ENCODE assay signal across 19 cellular contexts in genomic region chr20:22437354-22437753, GRCh38.
DNase-seq lines count a peak whose midpoint lies in the region; ATAC-seq and TF ChIP-seq lines count a peak whose summit lies in the region.
"Had no signal": no experiment of that assay in that cellular context is flagged by ENCODE, and none has a peak within 500 bp of the region (broad histone marks: within the 10 kb centered on the region; RNA-seq: fewer than 3 reads in every experiment).

No MANE protein-coding gene starts in this region.

- H3K27ac Mint-ChIP-seq in natural killer cell treated with Interleukin-12 subunit alpha and Interleukin-12 subunit beta and Interleukin-15 and Interleukin-18, amount 100 ng/mL, for 72 hours = no peak overlapping the region
- H3K27ac Mint-ChIP-seq: B cell; CD14-positive monocyte; CD4-positive, alpha-beta T cell; CD8-positive, alpha-beta memory T cell had no signal

- no peak overlapping the region for H3K4me3 Mint-ChIP-seq in natural killer cell treated with Interleukin-12 subunit alpha and Interleukin-12 subunit beta and Interleukin-15 and Interleukin-18, amount 100 ng/mL, for 72 hours
- H3K4me3 Mint-ChIP-seq: B cell; CD14-positive monocyte; CD4-positive, alpha-beta T cell; CD8-positive, alpha-beta memory T cell had no signal

- H3K9me3 ChIP-seq in liver (ENCODE audit: control insufficient read depth in 4 of 4, low read length in 3 of 4) = peaks cover 0 to 2% (median 0%) of the 10 kb centered on the region in 4 donors
- H3K9me3 ChIP-seq in upper lobe of right lung = no peaks in the 10 kb centered on the region

- peaks cover 1 to 8% (median 2%) of the 10 kb centered on the region in 4 donors for H3K4me1 ChIP-seq in liver (ENCODE audit: control insufficient read depth in 4 of 4, insufficient read depth in 4 of 4, low read length in 3 of 4)
- H3K4me1 ChIP-seq in upper lobe of right lung = no peaks in the 10 kb centered on the region
- H3K4me1 ChIP-seq: BLaER1 treated with 17β-estradiol and CSF1 and Interleukin-3, amounts not matched to agents 10 nM and 100 nM had no signal

- H3K27ac ChIP-seq in liver (ENCODE audit: low read depth in 1 of 2, low read length in 2 of 2) (no peak overlapping the region), upper lobe of right lung (no peak overlapping the region)
- H3K27ac ChIP-seq: BLaER1 treated with 17β-estradiol and CSF1 and Interleukin-3, amounts not matched to agents 10 nM and 100 nM; GM23248 had no signal

- H3K9ac ChIP-seq in liver (ENCODE audit: low read depth in 1 of 2, low read length in 2 of 2) = no peak overlapping the region
- H3K9ac ChIP-seq: BLaER1 treated with 17β-estradiol and CSF1 and Interleukin-3, amounts not matched to agents 10 nM and 100 nM; GM23248 had no signal

- no peak for TF ChIP-seq RAD21 in liver (IDR thresholded peaks at IDR 0.05)

- intact Hi-C loops in upper lobe of right lung (cut with DNase I) = no loop called here

- H3K27me3 Mint-ChIP-seq in natural killer cell treated with Interleukin-12 subunit alpha and Interleukin-12 subunit beta and Interleukin-15 and Interleukin-18, amount 100 ng/mL, for 72 hours = peaks cover 0 to 6% of the 10 kb centered on the region in 2 donors
- H3K27me3 Mint-ChIP-seq: CD4-positive, alpha-beta T cell; CD8-positive, alpha-beta memory T cell had no signal

- DNase-seq in left lobe of liver (ENCODE audit: low spot score) (no peak), upper lobe of right lung (no peak), activated gamma-delta T cell treated with Interleukin-2 at 50 U/mL for 16 hours (no peak)
- DNase-seq in natural killer cell treated with Interleukin-12 subunit alpha and Interleukin-12 subunit beta and Interleukin-15 and Interleukin-18, amount 100 ng/mL, for 72 hours (ENCODE audit: low spot score) = no peak
- DNase-seq in activated effector memory CD4-positive, alpha-beta T cell treated with anti-CD3 and anti-CD28 coated beads, Interleukin-2, amount 50 U/mL, for 16 hours = no peak
- DNase-seq: CD4-positive, alpha-beta T cell; CD8-positive, alpha-beta memory T cell; DMS 273 treated with DMSO at 0.1 percent for 48 hours; DMS79; EL; GDM1; GM23248; H7; HCEC 1CT had no signal

- no peaks in the 10 kb centered on the region for H3K27me3 ChIP-seq in liver (ENCODE audit: control insufficient read depth in 4 of 4, insufficient read depth in 4 of 4, low read length in 3 of 4)
- H3K27me3 ChIP-seq in upper lobe of right lung = no peaks in the 10 kb centered on the region
- H3K27me3 ChIP-seq: BLaER1 treated with 17β-estradiol and CSF1 and Interleukin-3, amounts not matched to agents 10 nM and 100 nM had no signal

- ATAC-seq in left lobe of liver (peak; percentile 69), upper lobe of right lung (peak; percentile 78)
- ATAC-seq in natural killer cell treated with Interleukin-12 subunit alpha and Interleukin-12 subunit beta and Interleukin-15 and Interleukin-18, amount 100 ng/mL, for 72 hours = no peak
- ATAC-seq: GM12878 had no signal

- no peak overlapping the region for H3K4me3 ChIP-seq in liver (ENCODE audit: low read depth in 1 of 3, low read length in 3 of 3)
- H3K4me3 ChIP-seq in upper lobe of right lung = no peak overlapping the region
- H3K4me3 ChIP-seq: BLaER1 treated with 17β-estradiol and CSF1 and Interleukin-3, amounts not matched to agents 10 nM and 100 nM; GM12878; GM23248 had no signal

- H3K9me3 Mint-ChIP-seq in natural killer cell treated with Interleukin-12 subunit alpha and Interleukin-12 subunit beta and Interleukin-15 and Interleukin-18, amount 100 ng/mL, for 72 hours = peaks cover 6% of the 10 kb centered on the region
- H3K9me3 Mint-ChIP-seq: CD4-positive, alpha-beta T cell had no signal

- H3K36me3 Mint-ChIP-seq in natural killer cell treated with Interleukin-12 subunit alpha and Interleukin-12 subunit beta and Interleukin-15 and Interleukin-18, amount 100 ng/mL, for 72 hours = no peaks in the 10 kb centered on the region
- H3K36me3 Mint-ChIP-seq: CD14-positive monocyte; CD8-positive, alpha-beta memory T cell had no signal

- 99% methylated on average over 1 of the region's 1 CpG for WGBS in liver

- H3K36me3 ChIP-seq in liver (ENCODE audit: control insufficient read depth in 4 of 4, insufficient read depth in 3 of 4, low read depth in 1 of 4, low read length in 3 of 4) (no peaks in the 10 kb centered on the region), upper lobe of right lung (no peaks in the 10 kb centered on the region)
- H3K36me3 ChIP-seq: BLaER1 treated with 17β-estradiol and CSF1 and Interleukin-3, amounts not matched to agents 10 nM and 100 nM had no signal

- H3K4me1 Mint-ChIP-seq in natural killer cell treated with Interleukin-12 subunit alpha and Interleukin-12 subunit beta and Interleukin-15 and Interleukin-18, amount 100 ng/mL, for 72 hours (ENCODE audit: low read depth in 2 of 2) = no peaks in the 10 kb centered on the region
- H3K4me1 Mint-ChIP-seq: B cell; CD14-positive monocyte; CD8-positive, alpha-beta memory T cell had no signal

- TF ChIP-seq CTCF in liver (IDR thresholded peaks at IDR 0.05; ENCODE audit: low read depth, low read length, missing input control) (no peak), upper lobe of right lung (IDR thresholded peaks at IDR 0.05) (no peak)

TF ChIP-seq in liver, 16 proteins besides CTCF, POLR2A, EP300 and RAD21:
- TF ChIP-seq RXRA (IDR thresholded peaks at IDR 0.05) (no peak), HNF4A (conservative IDR thresholded peaks at IDR 0.05) (peak in 1 of 2 donors; percentile 17), SP1 (IDR thresholded peaks at IDR 0.05) (peak; percentile 18), JUND (IDR thresholded peaks at IDR 0.05) (no peak), FOXA2 (IDR thresholded peaks at IDR 0.05) (peak; percentile 27)

Comparison
In these comparisons a context has a peak if more than half of its experiments do, and no peak if none do; other contexts are left out.
1. ATAC-seq: peak in left lobe of liver (single experiment) and upper lobe of right lung (single experiment); none in natural killer cell treated with Interleukin-12 subunit alpha and Interleukin-12 subunit beta and Interleukin-15 and Interleukin-18, amount 100 ng/mL, for 72 hours (0 of 2).